11 cellular contexts compared by ENCODE assay signal in the genomic region with DNA sequence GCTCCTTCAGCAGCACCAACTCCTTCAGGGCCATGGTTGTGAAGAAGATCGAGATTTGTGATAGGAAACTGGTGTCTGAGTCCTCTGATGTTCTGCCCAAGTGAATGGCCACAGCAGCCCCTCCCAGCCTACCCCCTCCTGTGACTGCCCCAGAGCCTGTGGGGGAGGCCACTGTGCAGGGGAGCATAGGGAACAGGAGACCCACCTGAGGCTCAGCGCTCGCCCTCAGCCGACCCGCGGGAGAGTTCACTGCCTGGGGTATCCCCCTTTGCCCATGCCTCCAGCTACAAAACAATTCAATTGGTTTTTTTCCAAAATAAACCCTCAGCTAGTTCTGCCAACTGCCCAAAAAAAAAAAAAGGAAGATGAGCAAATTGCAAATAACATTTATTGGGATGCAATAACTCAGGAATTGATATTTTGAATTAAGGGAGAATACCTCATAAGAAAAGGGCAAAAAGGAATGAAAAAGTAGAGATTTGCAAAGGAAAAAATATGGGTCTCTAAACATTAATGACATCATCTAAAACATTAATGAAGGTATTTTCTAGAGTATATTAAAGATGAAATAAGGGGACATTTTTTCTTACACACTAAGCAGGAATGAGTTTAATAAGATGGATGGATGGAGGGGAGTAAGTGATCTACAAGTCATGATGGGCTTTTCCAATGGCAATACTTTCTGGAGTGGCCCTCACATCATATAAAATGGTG. TPM values are rescaled to one million over a fixed set of nuclear protein-coding genes. Genes with fewer than 3 reads are reported as not detected.
"Had no signal": no experiment of that assay in that cellular context is flagged by ENCODE, and none has a peak within 500 bp of the region (broad histone marks: within the 10 kb centered on the region; RNA-seq: fewer than 3 reads in every experiment).

No MANE protein-coding gene starts in this region.

- H3K27ac ChIP-seq: GM23248 had no signal

- H3K9me3 Mint-ChIP-seq: GM23338, H9, HFFc6 had no signal

- H3K4me3 ChIP-seq: GM23248, GM23338, HAP-1 had no signal

- H3K4me1 ChIP-seq: HAP-1 had no signal

- H3K4me2 ChIP-seq: GM23338 had no signal

- FAIRE-seq: H1, H54 had no signal

- H3K4me3 Mint-ChIP-seq: GM23338, H9, HFFc6 had no signal

- ATAC-seq: GM23338, HCT116 had no signal

- H3K9me3 ChIP-seq: HAP-1 had no signal

- DNase-seq: GM23248, GOT3, H7, H9, HCEC 1CT, HFFc6 had no signal

- H2AFZ ChIP-seq: GM23248, GM23338 had no signal

- H3K27ac Mint-ChIP-seq: GM23338, H9, HFFc6 had no signal

- H3K9ac ChIP-seq: GM23248 had no signal

- H3K36me3 ChIP-seq: HAP-1 had no signal

RNA-seq across cellular contexts. Expression of a gene that starts 46.1 kb away (rescaled TPM):
- total RNA-seq: GM23248 had no signal
